In genomic region chr9:124844291-124844690, GRCh38 we compare ENCODE assay signal across 15 cellular contexts. TPM values are rescaled to one million over a fixed set of nuclear protein-coding genes. Genes with fewer than 3 reads are reported as not detected.
A peak's percentile ranks its signal among the peaks of the same experiment; 100 is the strongest.
DNase-seq lines count a peak whose midpoint lies in the region; ATAC-seq and TF ChIP-seq lines count a peak whose summit lies in the region.
"Had no signal": no experiment of that assay in that cellular context is flagged by ENCODE, and none has a peak within 500 bp of the region (broad histone marks: within the 10 kb centered on the region; RNA-seq: fewer than 3 reads in every experiment).

No MANE protein-coding gene starts in this region.

- no peaks in the 10 kb centered on the region for H3K9me3 ChIP-seq in Loucy (ENCODE audit: insufficient read depth, low read depth, low read length)
- H3K9me3 ChIP-seq in Peyer's patch, result no peaks in the 10 kb centered on the region
- H3K9me3 ChIP-seq: BLaER1 treated with 17β-estradiol and CSF1 and Interleukin-3, amounts not matched to agents 10 nM and 100 nM had no signal

- ATAC-seq in WTC11, result no peak
- ATAC-seq in esophagus mucosa, result peak; percentile 31
- ATAC-seq: HCT116 had no signal

- H3K4me2 ChIP-seq in Loucy (ENCODE audit: low read depth, low read length, poor library complexity, severe bottlenecking), result no peak overlapping the region

- H3K4me1 ChIP-seq in Loucy (ENCODE audit: insufficient read depth, low read length, poor library complexity, severe bottlenecking) (no peaks in the 10 kb centered on the region), Peyer's patch (no peaks in the 10 kb centered on the region)

- TF ChIP-seq POLR2A in Peyer's patch (IDR thresholded peaks at IDR 0.05), result no peak

- no peaks in the 10 kb centered on the region for H3K27me3 ChIP-seq in Loucy (ENCODE audit: insufficient read depth, low read length, poor library complexity, severe bottlenecking)
- no peaks in the 10 kb centered on the region for H3K27me3 ChIP-seq in Peyer's patch
- H3K27me3 ChIP-seq: BLaER1 treated with 17β-estradiol and CSF1 and Interleukin-3, amounts not matched to agents 10 nM and 100 nM had no signal

- H3K9me3 Mint-ChIP-seq in WTC11 (no peaks in the 10 kb centered on the region), osteocyte (ENCODE audit: unreplicated experiment) (no peaks in the 10 kb centered on the region)
- H3K9me3 Mint-ChIP-seq: CD4-positive, alpha-beta T cell had no signal

- CTCF ChIA-PET in WTC11 (lab: Charles Lee), result interaction anchor here (11.4 kb wide), 1 partner anchor 9 kb away, joined by 283 read pairs; the partner anchor contains the start of gene WDR38

- no peaks in the 10 kb centered on the region for H3K79me2 ChIP-seq in Loucy (ENCODE audit: insufficient read depth, low read length)

- TF ChIP-seq CTCF in Loucy (conservative IDR thresholded peaks at IDR 0.05; ENCODE audit: low read length) (no peak), WTC11 (IDR thresholded peaks at IDR 0.05) (no peak), osteocyte (IDR thresholded peaks at IDR 0.05) (no peak), Peyer's patch (IDR thresholded peaks at IDR 0.05) (no peak)

- no peak overlapping the region for H3K9ac ChIP-seq in Loucy (ENCODE audit: low read depth, low read length, poor library complexity, severe bottlenecking)
- H3K9ac ChIP-seq: BLaER1 treated with 17β-estradiol and CSF1 and Interleukin-3, amounts not matched to agents 10 nM and 100 nM had no signal

- no peaks in the 10 kb centered on the region for H3K9me2 ChIP-seq in Loucy (replicated peaks; ENCODE audit: low read depth, low read length)

- no peaks in the 10 kb centered on the region for H3K36me3 Mint-ChIP-seq in WTC11
- H3K36me3 Mint-ChIP-seq in osteocyte (ENCODE audit: unreplicated experiment), result no peaks in the 10 kb centered on the region

- no peaks in the 10 kb centered on the region for H3K27me3 Mint-ChIP-seq in WTC11 (ENCODE audit: low read depth)
- no peaks in the 10 kb centered on the region for H3K27me3 Mint-ChIP-seq in osteocyte (ENCODE audit: unreplicated experiment)

- no peaks in the 10 kb centered on the region for H4K20me1 ChIP-seq in Loucy (ENCODE audit: insufficient read depth, low read length, poor library complexity, severe bottlenecking)
- H4K20me1 ChIP-seq: BLaER1 treated with 17β-estradiol and CSF1 and Interleukin-3, amounts not matched to agents 10 nM and 100 nM had no signal

- peak overlapping the region; percentile 24; the same call in 1 of the 2 replicates for H3K27ac Mint-ChIP-seq in WTC11
- H3K27ac Mint-ChIP-seq in osteocyte (ENCODE audit: unreplicated experiment), result peak overlapping the region; percentile 79
- H3K27ac Mint-ChIP-seq: CD4-positive, alpha-beta T cell had no signal

- no peak overlapping the region for H3K27ac ChIP-seq in Peyer's patch
- H3K27ac ChIP-seq: BLaER1 treated with 17β-estradiol and CSF1 and Interleukin-3, amounts not matched to agents 10 nM and 100 nM had no signal

- H2AFZ ChIP-seq in Loucy (ENCODE audit: low read length), result peak overlapping the region; percentile 64; the same call in 1 of the 2 replicates

- no peaks in the 10 kb centered on the region for H3K36me3 ChIP-seq in Loucy (ENCODE audit: insufficient read depth, low read length)
- H3K36me3 ChIP-seq in Peyer's patch, result no peaks in the 10 kb centered on the region
- H3K36me3 ChIP-seq: BLaER1 treated with 17β-estradiol and CSF1 and Interleukin-3, amounts not matched to agents 10 nM and 100 nM had no signal

- DNase-seq in WTC11 (ENCODE audit: low spot score), result no peak
- no peak for DNase-seq in osteocyte (ENCODE audit: extremely low spot score, unreplicated experiment)
- DNase-seq in NCI-H2171 (lab: John Stamatoyannopoulos, UW), result no peak
- DNase-seq in NAMALWA (ENCODE audit: low spot score), result no peak
- no peak for DNase-seq in Peyer's patch
- DNase-seq: ACHN; Calu3; CD4-positive, alpha-beta T cell; DMS 273 treated with DMSO at 0.1 percent for 48 hours had no signal

- peaks cover 3% of the 10 kb centered on the region; the same call in 1 of the 2 replicates for H3K4me1 Mint-ChIP-seq in WTC11
- peaks cover 28% of the 10 kb centered on the region for H3K4me1 Mint-ChIP-seq in osteocyte (ENCODE audit: unreplicated experiment)

- POLR2A ChIA-PET in WTC11 (lab: Charles Lee), result no interaction called here

- no peak overlapping the region for H3K4me3 ChIP-seq in Loucy (ENCODE audit: low read length, poor library complexity, severe bottlenecking)
- H3K4me3 ChIP-seq in Peyer's patch, result no peak overlapping the region
- H3K4me3 ChIP-seq: BLaER1 treated with 17β-estradiol and CSF1 and Interleukin-3, amounts not matched to agents 10 nM and 100 nM had no signal

- no peaks in the 10 kb centered on the region for H3F3A ChIP-seq in Loucy (ENCODE audit: low read depth)

- H3K4me3 Mint-ChIP-seq in WTC11 (no peak overlapping the region), osteocyte (ENCODE audit: unreplicated experiment) (no peak overlapping the region)
- H3K4me3 Mint-ChIP-seq: CD4-positive, alpha-beta T cell had no signal

TF ChIP-seq in WTC11, 78 proteins besides CTCF, POLR2A, EP300 and RAD21:
- TF ChIP-seq EMX1 (CRISPR knock-in tag; IDR thresholded peaks at IDR 0.05) (no peak), ATF1 (CRISPR knock-in tag; IDR thresholded peaks at IDR 0.05) (no peak), SOX15 (CRISPR knock-in tag; IDR thresholded peaks at IDR 0.05) (no peak), NR2C2 (CRISPR knock-in tag; IDR thresholded peaks at IDR 0.05) (no peak)
- TF ChIP-seq, protein P1, sequence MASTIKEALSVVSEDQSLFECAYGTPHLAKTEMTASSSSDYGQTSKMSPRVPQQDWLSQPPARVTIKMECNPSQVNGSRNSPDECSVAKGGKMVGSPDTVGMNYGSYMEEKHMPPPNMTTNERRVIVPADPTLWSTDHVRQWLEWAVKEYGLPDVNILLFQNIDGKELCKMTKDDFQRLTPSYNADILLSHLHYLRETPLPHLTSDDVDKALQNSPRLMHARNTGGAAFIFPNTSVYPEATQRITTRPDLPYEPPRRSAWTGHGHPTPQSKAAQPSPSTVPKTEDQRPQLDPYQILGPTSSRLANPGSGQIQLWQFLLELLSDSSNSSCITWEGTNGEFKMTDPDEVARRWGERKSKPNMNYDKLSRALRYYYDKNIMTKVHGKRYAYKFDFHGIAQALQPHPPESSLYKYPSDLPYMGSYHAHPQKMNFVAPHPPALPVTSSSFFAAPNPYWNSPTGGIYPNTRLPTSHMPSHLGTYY (CRISPR knock-in tag; IDR thresholded peaks at IDR 0.05), result no peak
TF ChIP-seq in WTC11: peak in this region for 0.

RNA-seq across cellular contexts. Expression of gene WDR38, which starts 9.0 kb away (rescaled TPM):
- not detected in 3 replicates for total RNA-seq in WTC11 (2021)
- not detected for total RNA-seq in esophagus mucosa
- total RNA-seq in osteocyte, result not detected in 2 replicates
- total RNA-seq in Peyer's patch, result not detected
- total RNA-seq: A172; Calu3; CD4-positive, alpha-beta T cell; Daoy had no signal

RNA-seq across cellular contexts. Expression of gene RPL35, which starts 17.5 kb away (rescaled TPM):
- total RNA-seq in WTC11 (2021) (1,710 to 1,958 TPM (median 1,927 TPM) in 3 replicates), esophagus mucosa (1,741 TPM), osteocyte (885 and 912 TPM in 2 replicates), Peyer's patch (1,000 to 10,000 TPM in 1 of 4 donors, 100 to 1,000 TPM in 3; 462 to 1,338 (median 588) TPM)

RNA-seq across cellular contexts. Expression of gene ARPC5L, which starts 17.6 kb away (rescaled TPM):
- total RNA-seq in WTC11 (2021), result 40.0 to 47.2 TPM (median 40.5 TPM) in 3 replicates
- total RNA-seq in esophagus mucosa, result 59.3 TPM
- 22.5 and 22.8 TPM in 2 replicates for total RNA-seq in osteocyte
- total RNA-seq in Peyer's patch, result 10 to 100 TPM; 15.7 to 23.5 (median 18.0) TPM
